ENCODE assay signal across 21 cellular contexts in the genomic region with DNA sequence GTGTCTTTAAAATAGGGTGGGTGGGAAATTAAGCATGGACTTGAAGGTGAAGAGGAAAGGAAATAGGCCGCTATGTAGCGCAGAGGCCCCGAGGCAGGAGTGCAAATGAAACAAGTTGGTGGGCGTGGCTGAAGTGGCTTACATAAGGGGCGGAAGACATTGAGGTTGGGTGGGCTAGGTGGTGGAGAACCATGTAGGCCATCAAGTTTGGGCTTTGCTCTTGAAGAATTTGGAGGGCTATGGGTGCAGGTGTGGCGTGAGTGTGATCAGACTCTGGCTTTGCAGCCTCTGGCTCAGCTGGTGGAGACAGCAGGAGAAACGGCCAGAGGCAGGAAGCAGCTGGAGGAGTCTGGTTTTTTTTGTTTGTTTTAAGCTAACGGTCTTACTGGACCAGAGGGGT. TPM values are rescaled to one million over a fixed set of nuclear protein-coding genes. Genes with fewer than 3 reads are reported as not detected.
DNase-seq lines count a peak whose midpoint lies in the region; ATAC-seq, FAIRE-seq and TF ChIP-seq lines count a peak whose summit lies in the region.
"Had no signal": no experiment of that assay in that cellular context is flagged by ENCODE, and none has a peak within 500 bp of the region (broad histone marks: within the 10 kb centered on the region; RNA-seq: fewer than 3 reads in every experiment).

No MANE protein-coding gene starts in this region.

- no peak overlapping the region for H3K4me3 Mint-ChIP-seq in activated T-helper 1 cell treated with anti-CD3 and anti-CD28 coated beads, Interleukin-12 subunit alpha, Interleukin-12 subunit beta, Interleukin-2, Interleukin-4 antibody, amounts not matched to agents 30 ng/mL and 10 ng/mL and 1 ng/mL, durations not matched to agents 14 hours and 24 hours and 36 hours
- H3K4me3 Mint-ChIP-seq in memory B cell, result no peak overlapping the region

- intact Hi-C loops in activated T-helper 1 cell treated with anti-CD3 and anti-CD28 coated beads, Interleukin-12 subunit alpha, Interleukin-12 subunit beta, Interleukin-2, Interleukin-4 antibody, amounts not matched to agents 30 ng/mL and 10 ng/mL and 1 ng/mL, durations not matched to agents 14 hours and 24 hours and 36 hours (cut with micrococcal nuclease), result no loop called here
- intact Hi-C loops in transverse colon (cut with DNase I; ENCODE audit: low total_unique reads), result no loop called here

- peak; percentile 23; the same call in 1 of the 2 replicates for TF ChIP-seq POLR2A in GM12891 (IDR thresholded peaks at IDR 0.05; ENCODE audit: low read depth, low read length)
- TF ChIP-seq POLR2A in transverse colon (IDR thresholded peaks at IDR 0.05), result no peak

- H3K9ac ChIP-seq in BLaER1, result peak overlapping the region; percentile 85
- H3K9ac ChIP-seq: SK-N-SH had no signal

- 67 to 80% methylated on average over 7 to 8 of the region's 8 CpGs for WGBS in transverse colon (ENCODE audit: low coverage in 1 of 2), 2 donors

- H3K9me3 Mint-ChIP-seq in activated T-helper 1 cell treated with anti-CD3 and anti-CD28 coated beads, Interleukin-12 subunit alpha, Interleukin-12 subunit beta, Interleukin-2, Interleukin-4 antibody, amounts not matched to agents 30 ng/mL and 10 ng/mL and 1 ng/mL, durations not matched to agents 14 hours and 24 hours and 36 hours, result no peaks in the 10 kb centered on the region
- H3K9me3 Mint-ChIP-seq in memory B cell, result no peaks in the 10 kb centered on the region

- peaks cover 75% of the 10 kb centered on the region for H3K36me3 ChIP-seq in BLaER1
- H3K36me3 ChIP-seq in transverse colon, result peaks cover 0 to 3% (median 0%) of the 10 kb centered on the region in 4 donors

- no peak for TF ChIP-seq CTCF in transverse colon (IDR thresholded peaks at IDR 0.05)

- no peaks in the 10 kb centered on the region for H4K20me1 ChIP-seq in BLaER1

- peaks cover 47% of the 10 kb centered on the region for H3K36me3 Mint-ChIP-seq in activated T-helper 1 cell treated with anti-CD3 and anti-CD28 coated beads, Interleukin-12 subunit alpha, Interleukin-12 subunit beta, Interleukin-2, Interleukin-4 antibody, amounts not matched to agents 30 ng/mL and 10 ng/mL and 1 ng/mL, durations not matched to agents 14 hours and 24 hours and 36 hours (ENCODE audit: low read depth)
- peaks cover 15% of the 10 kb centered on the region for H3K36me3 Mint-ChIP-seq in memory B cell

- DNase-seq in GM12891 (ENCODE audit: insufficient read length, low spot score), result no peak
- no peak for DNase-seq in activated T-helper 1 cell treated with anti-CD3 and anti-CD28 coated beads, Interleukin-12 subunit alpha, Interleukin-12 subunit beta, Interleukin-2, Interleukin-4 antibody, amounts not matched to agents 30 ng/mL and 10 ng/mL and 1 ng/mL, durations not matched to agents 14 hours and 24 hours and 36 hours (ENCODE audit: low spot score)
- no peak for DNase-seq in memory B cell (ENCODE audit: low spot score in 2 of 2)
- no peak for DNase-seq in transverse colon
- no peak for DNase-seq in DMS53 treated with DMSO at 0.1 percent for 48 hours (lab: John Stamatoyannopoulos, UW; ENCODE audit: unreplicated experiment)
- DNase-seq in NCI-H524 (lab: John Stamatoyannopoulos, UW), result no peak
- DNase-seq: amygdala; COR-L47; erythroblast; hypothalamus; islet precursor cell; lower lobe of right lung; NCI-H1105 treated with DMSO at 0.1 percent for 48 hours; stimulated activated CD8-positive, alpha-beta memory T cell treated with anti-CD3 and anti-CD28 coated beads, Interleukin-4, amount 100 ng/mL, for 48 hours; T-helper 9 cell had no signal

- no peaks in the 10 kb centered on the region for H3K27me3 Mint-ChIP-seq in activated T-helper 1 cell treated with anti-CD3 and anti-CD28 coated beads, Interleukin-12 subunit alpha, Interleukin-12 subunit beta, Interleukin-2, Interleukin-4 antibody, amounts not matched to agents 30 ng/mL and 10 ng/mL and 1 ng/mL, durations not matched to agents 14 hours and 24 hours and 36 hours (ENCODE audit: insufficient read depth)
- no peaks in the 10 kb centered on the region for H3K27me3 Mint-ChIP-seq in memory B cell

- H3K9me3 ChIP-seq in BLaER1 (no peaks in the 10 kb centered on the region), transverse colon (no peaks in the 10 kb centered on the region)
- H3K9me3 ChIP-seq: lower lobe of right lung, SK-N-SH had no signal

- H3K27ac Mint-ChIP-seq in activated T-helper 1 cell treated with anti-CD3 and anti-CD28 coated beads, Interleukin-12 subunit alpha, Interleukin-12 subunit beta, Interleukin-2, Interleukin-4 antibody, amounts not matched to agents 30 ng/mL and 10 ng/mL and 1 ng/mL, durations not matched to agents 14 hours and 24 hours and 36 hours, result peak overlapping the region; percentile 21
- H3K27ac Mint-ChIP-seq in memory B cell, result peak overlapping the region; percentile 59

- peak overlapping the region; percentile 34; the same call in 1 of the 2 replicates for H3K4me3 ChIP-seq in BLaER1
- H3K4me3 ChIP-seq in transverse colon, result no peak overlapping the region
- H3K4me3 ChIP-seq: lower lobe of right lung had no signal

- H3K27me3 ChIP-seq in BLaER1 (no peaks in the 10 kb centered on the region), transverse colon (no peaks in the 10 kb centered on the region)

- no peaks in the 10 kb centered on the region for H3K4me1 Mint-ChIP-seq in activated T-helper 1 cell treated with anti-CD3 and anti-CD28 coated beads, Interleukin-12 subunit alpha, Interleukin-12 subunit beta, Interleukin-2, Interleukin-4 antibody, amounts not matched to agents 30 ng/mL and 10 ng/mL and 1 ng/mL, durations not matched to agents 14 hours and 24 hours and 36 hours (ENCODE audit: low read depth)
- H3K4me1 Mint-ChIP-seq in memory B cell, result peaks cover 12% of the 10 kb centered on the region

- in situ Hi-C loops in transverse colon (cut with MboI; ENCODE audit: low pct_ligation_motif_present in 1 of 4, low pct_unique_long_range_greater_than_20kb in 1 of 4, low sequenced_read_pairs in 3 of 4), result no loop called here

- peak overlapping the region; percentile 99 for H3K27ac ChIP-seq in BLaER1
- H3K27ac ChIP-seq in transverse colon, result no peak overlapping the region

- FAIRE-seq in GM12891 (lab: Jason Lieb, UNC), result peak; percentile 55
- FAIRE-seq: frontal cortex, HTR-8/SVneo had no signal

- ATAC-seq in memory B cell (ENCODE audit: low read depth) (no peak), HG02642 (IDR thresholded peaks at IDR 0.05; ENCODE audit: poor library complexity, unreplicated experiment) (no peak)

- TF ChIP-seq EP300 in transverse colon (IDR thresholded peaks at IDR 0.05; ENCODE audit: low read depth), result no peak

- peaks cover 100% of the 10 kb centered on the region for H3K4me1 ChIP-seq in BLaER1
- no peaks in the 10 kb centered on the region for H3K4me1 ChIP-seq in transverse colon

- peak overlapping the region; percentile 79 for H3K4me2 ChIP-seq in BLaER1
- H3K4me2 ChIP-seq: SK-N-SH had no signal

TF ChIP-seq in GM12891, 5 proteins besides CTCF, POLR2A, EP300 and RAD21:
- TF ChIP-seq PAX5 (IDR thresholded peaks at IDR 0.05; ENCODE audit: insufficient read depth, low read length, severe bottlenecking) (no peak), TAF1 (IDR thresholded peaks at IDR 0.05; ENCODE audit: low read depth, low read length) (no peak), POLR2AphosphoS5 (IDR thresholded peaks at IDR 0.05; ENCODE audit: low read depth, low read length) (peak; percentile 54; the same call in 1 of the 2 replicates), POU2F2 (IDR thresholded peaks at IDR 0.05; ENCODE audit: low read depth, low read length) (no peak)

RNA-seq across cellular contexts. Expression of a gene that starts 6.7 kb away (rescaled TPM):
- 0.23 TPM for polyA plus RNA-seq in GM12891 (2012; ENCODE audit: low read depth, missing spikeins)
- 0.18 TPM in 1 of 2 replicates, not detected in the other for total RNA-seq in activated T-helper 1 cell treated with anti-CD3 and anti-CD28 coated beads, Interleukin-12 subunit alpha, Interleukin-12 subunit beta, Interleukin-2, Interleukin-4 antibody, amounts not matched to agents 30 ng/mL and 10 ng/mL and 1 ng/mL, durations not matched to agents 14 hours and 24 hours and 36 hours
- total RNA-seq in transverse colon, result 1 to 10 TPM in 2 of 4 donors, under 1 TPM in 1, not detected in 1; 0.55 to 3.0 (median 1.3) TPM
- total RNA-seq: H4 had no signal

RNA-seq across cellular contexts. Expression of a gene that starts 35.4 kb away (rescaled TPM):
- polyA plus RNA-seq in GM12891 (2012; ENCODE audit: low read depth, missing spikeins), result 33.7 TPM
- 172 and 174 TPM in 2 replicates for total RNA-seq in activated T-helper 1 cell treated with anti-CD3 and anti-CD28 coated beads, Interleukin-12 subunit alpha, Interleukin-12 subunit beta, Interleukin-2, Interleukin-4 antibody, amounts not matched to agents 30 ng/mL and 10 ng/mL and 1 ng/mL, durations not matched to agents 14 hours and 24 hours and 36 hours
- total RNA-seq in transverse colon, result 10 to 100 TPM in 3 of 4 donors, 1 to 10 TPM in 1; 6.3 to 32.2 (median 19.7) TPM
